1 cellular context compared by ENCODE assay signal in genomic region chr6:151455751-151456398, GRCh38.
TF ChIP-seq lines count a peak whose summit lies in the region.
"Not testable (repeated sequence)": the region's sequence is repeated elsewhere in the genome, so short reads cannot be mapped to it uniquely, and the experiment has no call there.

No MANE protein-coding gene starts in this region.

TF ChIP-seq in K562, 482 proteins besides CTCF, POLR2A, EP300 and RAD21:
- TF ChIP-seq IRF9 (tag; IDR thresholded peaks at IDR 0.05): peak; percentile 36; the same call in 1 of the 2 replicates
- peak; percentile 55; the same call in 1 of the 2 replicates for TF ChIP-seq ZNF592 (IDR thresholded peaks at IDR 0.05)
- TF ChIP-seq CEBPG (CRISPR knock-in tag; IDR thresholded peaks at IDR 0.05): not testable (repeated sequence)
- TF ChIP-seq CEBPG (tag; conservative IDR thresholded peaks at IDR 0.05 in 1 of 2, IDR thresholded peaks at IDR 0.05 in 1 of 2): 0 out of 4 replicates have a peak, but pooled peaks of 1 of the 2 experiments have one; percentile 21
- TF ChIP-seq CEBPB (tag; IDR thresholded peaks at IDR 0.05): peak; percentile 21; the same call in 1 of the 2 replicates
